10 cellular contexts compared by ENCODE assay signal in genomic region chr13:52921194-52921593, GRCh38.
DNase-seq lines count a peak whose midpoint lies in the region; ATAC-seq lines count a peak whose summit lies in the region.
"Had no signal": no experiment of that assay in that cellular context is flagged by ENCODE, and none has a peak within 500 bp of the region (broad histone marks: within the 10 kb centered on the region; RNA-seq: fewer than 3 reads in every experiment).

No MANE protein-coding gene starts in this region.

- no peak overlapping the region for H3K27ac Mint-ChIP-seq in stimulated activated effector memory CD8-positive, alpha-beta T cell treated with anti-CD3 and anti-CD28 coated beads, Interleukin-12 subunit alpha, Interleukin-12 subunit beta, amount 100 ng/mL, for 72 hours
- H3K27ac Mint-ChIP-seq: activated T-helper 1 cell treated with anti-CD3 and anti-CD28 coated beads, Interleukin-12 subunit alpha, Interleukin-12 subunit beta, Interleukin-2, Interleukin-4 antibody, amounts not matched to agents 30 ng/mL and 10 ng/mL and 1 ng/mL, durations not matched to agents 14 hours and 24 hours and 36 hours had no signal

- ATAC-seq in GM19438 (IDR thresholded peaks at IDR 0.05; ENCODE audit: low read depth, unreplicated experiment) (peak; percentile 97), HG03064 (IDR thresholded peaks at IDR 0.05; ENCODE audit: low read depth, unreplicated experiment) (peak; percentile 95)
- no peak for ATAC-seq in stimulated activated effector memory CD8-positive, alpha-beta T cell treated with anti-CD3 and anti-CD28 coated beads, Interleukin-12 subunit alpha, Interleukin-12 subunit beta, amount 100 ng/mL, for 72 hours

- H3K4me3 Mint-ChIP-seq in stimulated activated effector memory CD8-positive, alpha-beta T cell treated with anti-CD3 and anti-CD28 coated beads, Interleukin-12 subunit alpha, Interleukin-12 subunit beta, amount 100 ng/mL, for 72 hours: no peak overlapping the region
- H3K4me3 Mint-ChIP-seq: activated T-helper 1 cell treated with anti-CD3 and anti-CD28 coated beads, Interleukin-12 subunit alpha, Interleukin-12 subunit beta, Interleukin-2, Interleukin-4 antibody, amounts not matched to agents 30 ng/mL and 10 ng/mL and 1 ng/mL, durations not matched to agents 14 hours and 24 hours and 36 hours had no signal

- H3K9me3 Mint-ChIP-seq in stimulated activated effector memory CD8-positive, alpha-beta T cell treated with anti-CD3 and anti-CD28 coated beads, Interleukin-12 subunit alpha, Interleukin-12 subunit beta, amount 100 ng/mL, for 72 hours: peaks cover 4% of the 10 kb centered on the region
- H3K9me3 Mint-ChIP-seq: activated T-helper 1 cell treated with anti-CD3 and anti-CD28 coated beads, Interleukin-12 subunit alpha, Interleukin-12 subunit beta, Interleukin-2, Interleukin-4 antibody, amounts not matched to agents 30 ng/mL and 10 ng/mL and 1 ng/mL, durations not matched to agents 14 hours and 24 hours and 36 hours had no signal

- DNase-seq in GDM1 (lab: John Stamatoyannopoulos, UW) (peak; percentile 45), OCI-M1 (lab: John Stamatoyannopoulos, UW) (peak; percentile 60), foreskin melanocyte (no peak), NCI-H146 (lab: John Stamatoyannopoulos, UW) (no peak)
- DNase-seq in stimulated activated effector memory CD8-positive, alpha-beta T cell treated with anti-CD3 and anti-CD28 coated beads, Interleukin-12 subunit alpha, Interleukin-12 subunit beta, amount 100 ng/mL, for 72 hours (ENCODE audit: low spot score in 2 of 2): no peak
- no peak for DNase-seq in stimulated activated naive CD4-positive, alpha-beta T cell treated with Interleukin-2 at 50 U/mL for 16 hours (lab: John Stamatoyannopoulos, UW)
- DNase-seq: stimulated activated CD4-positive, alpha-beta T cell treated with anti-CD3 and anti-CD28 coated beads, Interleukin-4, amount 100 ng/mL, for 4 hours had no signal

- no peaks in the 10 kb centered on the region for H3K36me3 Mint-ChIP-seq in stimulated activated effector memory CD8-positive, alpha-beta T cell treated with anti-CD3 and anti-CD28 coated beads, Interleukin-12 subunit alpha, Interleukin-12 subunit beta, amount 100 ng/mL, for 72 hours

- no peaks in the 10 kb centered on the region for H3K4me1 Mint-ChIP-seq in stimulated activated effector memory CD8-positive, alpha-beta T cell treated with anti-CD3 and anti-CD28 coated beads, Interleukin-12 subunit alpha, Interleukin-12 subunit beta, amount 100 ng/mL, for 72 hours

Comparison
In these comparisons a context has a peak if more than half of its experiments do, and no peak if none do; other contexts are left out.
1. DNase-seq: peak in GDM1 (single experiment) and OCI-M1 (single experiment); none in stimulated activated effector memory CD8-positive, alpha-beta T cell treated with anti-CD3 and anti-CD28 coated beads, Interleukin-12 subunit alpha, Interleukin-12 subunit beta, amount 100 ng/mL, for 72 hours (0 of 2), stimulated activated naive CD4-positive, alpha-beta T cell treated with Interleukin-2 at 50 U/mL for 16 hours (single experiment), foreskin melanocyte (single experiment) and NCI-H146 (single experiment).